Comparison of ENCODE assay signal across 10 cellular contexts in genomic region chr16:84818989-84819643, GRCh38. TPM values are rescaled to one million over a fixed set of nuclear protein-coding genes. Genes with fewer than 3 reads are reported as not detected.
DNase-seq lines count a peak whose midpoint lies in the region; ATAC-seq, FAIRE-seq and TF ChIP-seq lines count a peak whose summit lies in the region.
"Had no signal": no experiment of that assay in that cellular context is flagged by ENCODE, and none has a peak within 500 bp of the region (broad histone marks: within the 10 kb centered on the region; RNA-seq: fewer than 3 reads in every experiment).

No MANE protein-coding gene starts in this region.

- no peaks in the 10 kb centered on the region for H4K20me1 ChIP-seq in PC-3 (ENCODE audit: low read length)

- H3K4me3 ChIP-seq in BJ (ENCODE audit: low read depth, low read length), result peak overlapping the region; percentile 13; the same call in 1 of the 2 replicates
- H3K4me3 ChIP-seq in PC-3 (ENCODE audit: low read length), result peak overlapping the region; percentile 69; the same call in 1 of the 2 replicates
- H3K4me3 ChIP-seq in fibroblast of villous mesenchyme (ENCODE audit: low read depth, low read length), result peak overlapping the region; percentile 32
- peak overlapping the region; percentile 15 for H3K4me3 ChIP-seq in parathyroid adenoma (ENCODE audit: low read depth, low read length)
- no peak overlapping the region for H3K4me3 ChIP-seq in CD8-positive, alpha-beta memory T cell (ENCODE audit: low read length)

- intact Hi-C loops in PC-3 (cut with micrococcal nuclease), result no loop called here

- BruUV-seq in PC-3 (replicated peaks; lab: Mats Ljungman, UMichigan), result no TSS peak

- H3K9me2 ChIP-seq in PC-3 (replicated peaks; ENCODE audit: low read length), result no peaks in the 10 kb centered on the region

- H3K79me2 ChIP-seq in PC-3 (ENCODE audit: low read length) (no peaks in the 10 kb centered on the region), parathyroid adenoma (no peaks in the 10 kb centered on the region)

- H3K4me1 ChIP-seq in PC-3 (ENCODE audit: insufficient read depth, low read length), result peaks cover 6% of the 10 kb centered on the region
- no peaks in the 10 kb centered on the region for H3K4me1 ChIP-seq in parathyroid adenoma
- peaks cover 16% of the 10 kb centered on the region for H3K4me1 ChIP-seq in CD8-positive, alpha-beta memory T cell (ENCODE audit: insufficient read depth, low read length)

- H3K9me3 ChIP-seq in PC-3 (ENCODE audit: low read length), result no peaks in the 10 kb centered on the region
- H3K9me3 ChIP-seq in parathyroid adenoma (ENCODE audit: control insufficient read depth, low read length), result no peaks in the 10 kb centered on the region
- H3K9me3 ChIP-seq in CD8-positive, alpha-beta memory T cell (ENCODE audit: low read length), result no peaks in the 10 kb centered on the region

- H3K27ac ChIP-seq in PC-3 (ENCODE audit: low read length), result no peak overlapping the region
- H3K27ac ChIP-seq in parathyroid adenoma, result no peak overlapping the region
- no peak overlapping the region for H3K27ac ChIP-seq in CD8-positive, alpha-beta memory T cell (ENCODE audit: low read depth, low read length)

- no peak overlapping the region for H3K4me3 Mint-ChIP-seq in CD8-positive, alpha-beta memory T cell

- peak overlapping the region; percentile 97 for H3K4me2 ChIP-seq in PC-3 (ENCODE audit: low read length)
- H3K4me2 ChIP-seq in parathyroid adenoma (ENCODE audit: low read length), result no peak overlapping the region

- POLR2A ChIA-PET in BJ (lab: Charles Lee) (interaction anchor here (0.5 to 1.6 kb wide), 7 partner anchors 13 to 260 kb away, joined by 3 to 7 read pairs (median 4); no protein-coding TSS in a partner anchor), PC-3 (lab: Charles Lee; ENCODE audit: unreplicated experiment) (no interaction called here)
- POLR2A ChIA-PET in CD8-positive, alpha-beta memory T cell (lab: Charles Lee), result no interaction called here

- H3K4me1 Mint-ChIP-seq in CD8-positive, alpha-beta memory T cell, result peaks cover 9 to 10% (median 9%) of the 10 kb centered on the region in 3 donors

- peaks cover 0 to 2% (median 0%) of the 10 kb centered on the region in 5 donors for H3K9me3 Mint-ChIP-seq in CD8-positive, alpha-beta memory T cell

- H3K27me3 ChIP-seq in BJ (ENCODE audit: control insufficient read depth, insufficient read depth, low read length) (no peaks in the 10 kb centered on the region), PC-3 (ENCODE audit: low read length) (no peaks in the 10 kb centered on the region), parathyroid adenoma (ENCODE audit: control insufficient read depth, insufficient read depth, low read length) (no peaks in the 10 kb centered on the region)
- H3K27me3 ChIP-seq in CD8-positive, alpha-beta memory T cell (ENCODE audit: insufficient read depth, low read length, poor library complexity, severe bottlenecking), result peaks cover 4% of the 10 kb centered on the region

- no peaks in the 10 kb centered on the region for H3F3A ChIP-seq in PC-3 (ENCODE audit: low read length, unreplicated experiment)

- H3K27me3 Mint-ChIP-seq in CD8-positive, alpha-beta memory T cell, result peaks cover 14 to 60% of the 10 kb centered on the region in 2 donors

- no peak overlapping the region for H2AFZ ChIP-seq in PC-3 (ENCODE audit: low read length)
- H2AFZ ChIP-seq in parathyroid adenoma, result no peak overlapping the region

- FAIRE-seq in frontal cortex (lab: Jason Lieb, UNC), result no peak
- FAIRE-seq: GM18507, kidney had no signal

- no peak for ATAC-seq in PC-3

- H3K27ac Mint-ChIP-seq in CD8-positive, alpha-beta memory T cell, result peak overlapping the region in 1 of 8 donors; percentile 68

- CTCF ChIA-PET in BJ (lab: Yijun Ruan, JAX) (interaction anchor here (0.6 to 1.4 kb wide), 3 partner anchors 21 to 65 kb away, joined by 3 to 4 read pairs (median 3); no protein-coding TSS in a partner anchor), PC-3 (lab: Charles Lee) (interaction anchor here (0.6 kb wide), 1 partner anchor 94 kb away, joined by 3 read pairs; no protein-coding TSS in a partner anchor)
- CTCF ChIA-PET in CD8-positive, alpha-beta memory T cell (lab: Charles Lee), result no interaction called here

- TF ChIP-seq CTCF in BJ (IDR thresholded peaks at IDR 0.05; ENCODE audit: insufficient read depth, low read depth, low read length), result no peak
- no peak for TF ChIP-seq CTCF in PC-3 (conservative IDR thresholded peaks at IDR 0.05; ENCODE audit: low read depth, low read length)
- TF ChIP-seq CTCF in fibroblast of villous mesenchyme (IDR thresholded peaks at IDR 0.05; ENCODE audit: insufficient read depth, low read depth, low read length), result no peak
- TF ChIP-seq CTCF in parathyroid adenoma (IDR thresholded peaks at IDR 0.05), result no peak

- H3K36me3 ChIP-seq in BJ (ENCODE audit: control insufficient read depth, insufficient read depth, low read length) (no peaks in the 10 kb centered on the region), PC-3 (ENCODE audit: low read depth, low read length) (no peaks in the 10 kb centered on the region), parathyroid adenoma (ENCODE audit: control insufficient read depth, insufficient read depth, low read length) (no peaks in the 10 kb centered on the region)
- H3K36me3 ChIP-seq in CD8-positive, alpha-beta memory T cell (ENCODE audit: insufficient read depth, low read length), result no peaks in the 10 kb centered on the region

- no peaks in the 10 kb centered on the region for H3K36me3 Mint-ChIP-seq in CD8-positive, alpha-beta memory T cell

- DNase-seq in BJ (ENCODE audit: low read depth) (no peak), PC-3 (no peak), fibroblast of villous mesenchyme (ENCODE audit: low read depth) (no peak), AG08396 (ENCODE audit: low spot score) (no peak), frontal cortex (ENCODE audit: low spot score in 2 of 2) (no peak), KG1 (lab: John Stamatoyannopoulos, UW) (no peak)
- no peak for DNase-seq in CD8-positive, alpha-beta memory T cell

- H3K9ac ChIP-seq in PC-3 (ENCODE audit: low read length), result no peak overlapping the region
- no peak overlapping the region for H3K9ac ChIP-seq in parathyroid adenoma

RNA-seq across cellular contexts. Expression of gene CRISPLD2, which starts 0.7 kb away (rescaled TPM):
- polyA plus RNA-seq in BJ (2011; rRNA removed), result 109 and 183 TPM in 2 replicates
- polyA minus RNA-seq in BJ (2011; rRNA and poly(A)+ RNA removed), result 126 and 129 TPM in 2 replicates
- 2.8 and 3.2 TPM in 2 replicates for total RNA-seq in PC-3 (2014; rRNA removed)
- total RNA-seq in fibroblast of villous mesenchyme, result 44.0 and 87.3 TPM in 2 replicates
- 3.3 TPM for total RNA-seq in frontal cortex
- total RNA-seq in CD8-positive, alpha-beta memory T cell, result under 1 TPM in 1 of 2 experiments, not detected in 1; 0.04 TPM
- polyA plus RNA-seq in CD8-positive, alpha-beta memory T cell, result 0.05 TPM

Comparison
In these comparisons a context has a peak if more than half of its experiments do, and no peak if none do; other contexts are left out.
1. RNA of gene CRISPLD2, which starts 0.7 kb away (total RNA-seq): 44.0 to 87.3 TPM in fibroblast of villous mesenchyme; 3.3 TPM in frontal cortex (single experiment), 2.8 to 3.2 TPM in PC-3 and 0.04 TPM in CD8-positive, alpha-beta memory T cell; every median in the first group is over 10 times any median in the second.